11 cellular contexts compared by ENCODE assay signal in genomic region chr10:122696687-122697086, GRCh38. TPM values are rescaled to one million over a fixed set of nuclear protein-coding genes. Genes with fewer than 3 reads are reported as not detected.
"Had no signal": no experiment of that assay in that cellular context is flagged by ENCODE, and none has a peak within 500 bp of the region (broad histone marks: within the 10 kb centered on the region; RNA-seq: fewer than 3 reads in every experiment).

No MANE protein-coding gene starts in this region.

- DNase-seq: GM23248, GOT3, H7, H9, HCEC 1CT, HFFc6 had no signal

- H3K27ac Mint-ChIP-seq: GM23338, HFFc6 had no signal

- FAIRE-seq: H1, H54 had no signal

- H3K9ac ChIP-seq: GM23248 had no signal

- H3K4me1 ChIP-seq: HAP-1 had no signal

- H2AFZ ChIP-seq: GM23248, GM23338 had no signal

- H3K27ac ChIP-seq: GM23248 had no signal

- H3K36me3 ChIP-seq: HAP-1 had no signal

- H3K4me3 Mint-ChIP-seq: GM23338, H9, HFFc6 had no signal

- H3K4me2 ChIP-seq: GM23338 had no signal

- H3K9me3 ChIP-seq: HAP-1 had no signal

- H3K4me3 ChIP-seq: GM23248, GM23338, HAP-1 had no signal

- ATAC-seq: GM23338, HCT116 had no signal

RNA-seq across cellular contexts. Expression of gene C10orf120, which starts 3.0 kb away (rescaled TPM):
- polyA plus RNA-seq: GM23248, GM23338, H1 had no signal
